ENCODE assay signal across 24 cellular contexts in genomic region chr3:86254480-86254879, GRCh38.
A peak's percentile ranks its signal among the peaks of the same experiment; 100 is the strongest.
DNase-seq lines count a peak whose midpoint lies in the region; ATAC-seq and TF ChIP-seq lines count a peak whose summit lies in the region.
"Had no signal": no experiment of that assay in that cellular context is flagged by ENCODE, and none has a peak within 500 bp of the region (broad histone marks: within the 10 kb centered on the region; RNA-seq: fewer than 3 reads in every experiment).

No MANE protein-coding gene starts in this region.

- H3K27ac ChIP-seq in left ventricle myocardium inferior (replicated peaks) (no peak overlapping the region), spleen (no peak overlapping the region)
- H3K27ac ChIP-seq in naive thymus-derived CD4-positive, alpha-beta T cell (ENCODE audit: low read depth, low read length) = no peak overlapping the region
- H3K27ac ChIP-seq: 22Rv1, BLaER1 had no signal

- no peaks in the 10 kb centered on the region for H3K4me1 Mint-ChIP-seq in naive thymus-derived CD4-positive, alpha-beta T cell
- H3K4me1 Mint-ChIP-seq in activated T-cell treated with anti-CD3 and anti-CD28 coated beads, Interleukin-2, amount 50 U/mL, for 72 hours (ENCODE audit: low read depth) = no peaks in the 10 kb centered on the region
- H3K4me1 Mint-ChIP-seq: CD14-positive monocyte; CD4-positive, alpha-beta memory T cell; CD4-positive, CD25-positive, alpha-beta regulatory T cell; CD8-positive, alpha-beta memory T cell had no signal

- intact Hi-C loops in Right ventricle myocardium inferior (cut with DNase I) = no loop called here
- intact Hi-C loops in left ventricle myocardium inferior (cut with micrococcal nuclease) = no loop called here
- intact Hi-C loops in spleen (cut with DNase I; ENCODE audit: low total_unique reads) = no loop called here
- intact Hi-C loops in naive thymus-derived CD4-positive, alpha-beta T cell (cut with micrococcal nuclease) = no loop called here

- DNase-seq in Right ventricle myocardium inferior (ENCODE audit: missing footprints) (peak; percentile 21), left ventricle myocardium inferior (no peak), mesenteric fat pad (ENCODE audit: low spot score) (peak; percentile 69), spleen (peak; percentile 44)
- no peak for DNase-seq in naive thymus-derived CD4-positive, alpha-beta T cell
- DNase-seq in activated T-cell treated with anti-CD3 and anti-CD28 coated beads, Interleukin-2, amount 50 U/mL, for 72 hours = no peak
- DNase-seq: ACHN; BE2C; C1 segment of cervical spinal cord; CD4-positive, alpha-beta memory T cell; CD4-positive, CD25-positive, alpha-beta regulatory T cell; CD8-positive, alpha-beta memory T cell; COR-L47; DMS 273 treated with DMSO at 0.1 percent for 48 hours; DMS153; DMS53; DMS79; DND-41; EL; GDM1 had no signal

- no peak for TF ChIP-seq POLR2A in spleen (IDR thresholded peaks at IDR 0.05)

- no peaks in the 10 kb centered on the region for H3K27me3 ChIP-seq in left ventricle myocardium inferior (ENCODE audit: low read depth)
- no peaks in the 10 kb centered on the region for H3K27me3 ChIP-seq in spleen (replicated peaks in 1 of 7)
- no peaks in the 10 kb centered on the region for H3K27me3 ChIP-seq in naive thymus-derived CD4-positive, alpha-beta T cell (ENCODE audit: control insufficient read depth in 2 of 2, insufficient read depth in 2 of 2, low read length in 2 of 2)
- H3K27me3 ChIP-seq: BE2C, BLaER1 had no signal

- H3K4me3 Mint-ChIP-seq in naive thymus-derived CD4-positive, alpha-beta T cell = no peak overlapping the region
- no peak overlapping the region for H3K4me3 Mint-ChIP-seq in activated T-cell treated with anti-CD3 and anti-CD28 coated beads, Interleukin-2, amount 50 U/mL, for 72 hours
- H3K4me3 Mint-ChIP-seq: CD14-positive monocyte; CD4-positive, alpha-beta memory T cell; CD4-positive, CD25-positive, alpha-beta regulatory T cell; CD8-positive, alpha-beta memory T cell had no signal

- H3K27ac Mint-ChIP-seq in naive thymus-derived CD4-positive, alpha-beta T cell = no peak overlapping the region
- no peak overlapping the region for H3K27ac Mint-ChIP-seq in activated T-cell treated with anti-CD3 and anti-CD28 coated beads, Interleukin-2, amount 50 U/mL, for 72 hours
- H3K27ac Mint-ChIP-seq: CD14-positive monocyte; CD4-positive, alpha-beta memory T cell; CD4-positive, CD25-positive, alpha-beta regulatory T cell; CD8-positive, alpha-beta memory T cell had no signal

- POLR2A ChIA-PET in naive thymus-derived CD4-positive, alpha-beta T cell (lab: Charles Lee) = no interaction called here

- H3K4me3 ChIP-seq in left ventricle myocardium inferior (no peak overlapping the region), spleen (no peak overlapping the region)
- no peak overlapping the region for H3K4me3 ChIP-seq in naive thymus-derived CD4-positive, alpha-beta T cell (ENCODE audit: low read length)
- H3K4me3 ChIP-seq: BLaER1, GM12878 had no signal

- H3K9me3 Mint-ChIP-seq in naive thymus-derived CD4-positive, alpha-beta T cell = peaks cover 0 to 10% (median 7%) of the 10 kb centered on the region in 11 donors
- peaks cover 10% of the 10 kb centered on the region in 2 donors for H3K9me3 Mint-ChIP-seq in activated T-cell treated with anti-CD3 and anti-CD28 coated beads, Interleukin-2, amount 50 U/mL, for 72 hours

- H3K4me1 ChIP-seq in left ventricle myocardium inferior (no peaks in the 10 kb centered on the region), spleen (no peaks in the 10 kb centered on the region)
- no peaks in the 10 kb centered on the region for H3K4me1 ChIP-seq in naive thymus-derived CD4-positive, alpha-beta T cell (ENCODE audit: control insufficient read depth in 2 of 2, insufficient read depth in 2 of 2, low read length in 2 of 2)
- H3K4me1 ChIP-seq: BE2C, BLaER1 had no signal

- H3K36me3 Mint-ChIP-seq in naive thymus-derived CD4-positive, alpha-beta T cell = peaks cover 0 to 4% (median 0%) of the 10 kb centered on the region in 5 donors
- no peaks in the 10 kb centered on the region for H3K36me3 Mint-ChIP-seq in activated T-cell treated with anti-CD3 and anti-CD28 coated beads, Interleukin-2, amount 50 U/mL, for 72 hours (ENCODE audit: insufficient read depth in 2 of 2)
- H3K36me3 Mint-ChIP-seq: CD14-positive monocyte; CD4-positive, alpha-beta memory T cell; CD4-positive, CD25-positive, alpha-beta regulatory T cell; CD8-positive, alpha-beta memory T cell had no signal

- CTCF ChIA-PET in naive thymus-derived CD4-positive, alpha-beta T cell (lab: Charles Lee) = no interaction called here

- no peaks in the 10 kb centered on the region for H3K9me3 ChIP-seq in left ventricle myocardium inferior (replicated peaks)
- H3K9me3 ChIP-seq in spleen = peaks cover 0 to 4% (median 0%) of the 10 kb centered on the region in 8 donors
- no peaks in the 10 kb centered on the region for H3K9me3 ChIP-seq in naive thymus-derived CD4-positive, alpha-beta T cell (ENCODE audit: control insufficient read depth in 2 of 3, low read length in 3 of 3)
- H3K9me3 ChIP-seq: BE2C, BLaER1 had no signal

- ATAC-seq in Right ventricle myocardium inferior = no peak
- no peak for ATAC-seq in naive thymus-derived CD4-positive, alpha-beta T cell
- no peak for ATAC-seq in activated T-cell treated with anti-CD3 and anti-CD28 coated beads, Interleukin-2, amount 50 U/mL, for 72 hours (replicated peaks in 1 of 2)
- ATAC-seq: GM12878 had no signal

- no peak for TF ChIP-seq CTCF in left ventricle myocardium inferior (IDR thresholded peaks at IDR 0.05; ENCODE audit: borderline replicate concordance)
- no peak for TF ChIP-seq CTCF in spleen (IDR thresholded peaks at IDR 0.05 in 8 of 11, conservative IDR thresholded peaks at IDR 0.05 in 3 of 11)

- no peaks in the 10 kb centered on the region for H3K36me3 ChIP-seq in left ventricle myocardium inferior
- H3K36me3 ChIP-seq in spleen = no peaks in the 10 kb centered on the region
- H3K36me3 ChIP-seq in naive thymus-derived CD4-positive, alpha-beta T cell (ENCODE audit: control insufficient read depth in 2 of 3, insufficient read depth in 3 of 3, low read length in 3 of 3) = no peaks in the 10 kb centered on the region
- H3K36me3 ChIP-seq: BE2C, BLaER1 had no signal

- H3K27me3 Mint-ChIP-seq in naive thymus-derived CD4-positive, alpha-beta T cell = no peaks in the 10 kb centered on the region
- H3K27me3 Mint-ChIP-seq in activated T-cell treated with anti-CD3 and anti-CD28 coated beads, Interleukin-2, amount 50 U/mL, for 72 hours (ENCODE audit: low read depth) = no peaks in the 10 kb centered on the region
- H3K27me3 Mint-ChIP-seq: CD4-positive, alpha-beta memory T cell; CD4-positive, CD25-positive, alpha-beta regulatory T cell; CD8-positive, alpha-beta memory T cell had no signal

- 72 to 96% (median 94%) methylated on average over 6 of the region's 6 CpGs for WGBS in spleen, 5 donors

Comparison
In these comparisons a context has a peak if more than half of its experiments do, and no peak if none do; other contexts are left out.
1. DNase-seq: peak in Right ventricle myocardium inferior (single experiment), mesenteric fat pad (single experiment) and spleen (single experiment); none in left ventricle myocardium inferior (single experiment), naive thymus-derived CD4-positive, alpha-beta T cell (0 of 9) and activated T-cell treated with anti-CD3 and anti-CD28 coated beads, Interleukin-2, amount 50 U/mL, for 72 hours (0 of 2).